Comparison of ENCODE assay signal across 8 cellular contexts in genomic region chr20:41136336-41136694, GRCh38. TPM values are rescaled to one million over a fixed set of nuclear protein-coding genes. Genes with fewer than 3 reads are reported as not detected.
DNase-seq lines count a peak whose midpoint lies in the region; ATAC-seq lines count a peak whose summit lies in the region.

No MANE protein-coding gene starts in this region.

- H3K27me3 ChIP-seq in BLaER1: no peaks in the 10 kb centered on the region

- no peak for DNase-seq in Jurkat, Clone E6-1 (ENCODE audit: low read depth, low spot score)
- no peak for DNase-seq in caudate nucleus (lab: John Stamatoyannopoulos, UW)
- no peak for DNase-seq in naive B cell
- no peak for DNase-seq in central memory CD4-positive, alpha-beta T cell
- no peak for DNase-seq in NCI-H748 treated with DMSO at 0.1 percent for 48 hours (lab: John Stamatoyannopoulos, UW)
- DNase-seq in cerebellum (ENCODE audit: low spot score): no peak
- no peak for DNase-seq in activated CD8-positive, alpha-beta memory T cell treated with anti-CD3 and anti-CD28 coated beads for 24 hours

- peaks cover 7% of the 10 kb centered on the region; the same call in 1 of the 2 replicates for H3K36me3 ChIP-seq in BLaER1

- peaks cover 0 to 7% (median 0%) of the 10 kb centered on the region in 3 donors for H3K27me3 Mint-ChIP-seq in naive B cell

- peak overlapping the region; percentile 94 for H3K9ac ChIP-seq in BLaER1

- H3K4me1 Mint-ChIP-seq in naive B cell: peaks cover 46 to 50% (median 47%) of the 10 kb centered on the region in 3 donors

- peak overlapping the region in 5 of 6 donors; percentile 25 to 94 (median 73) for H3K27ac Mint-ChIP-seq in naive B cell

- peak overlapping the region; percentile 86 to 96 (median 92) for H3K4me3 Mint-ChIP-seq in naive B cell

- peaks cover 45% of the 10 kb centered on the region for H3K4me1 ChIP-seq in BLaER1

- peak overlapping the region; percentile 92 for H3K4me3 ChIP-seq in BLaER1
- peak overlapping the region; percentile 87 for H3K4me3 ChIP-seq in Jurkat, Clone E6-1 (ENCODE audit: low read length)

- H4K20me1 ChIP-seq in BLaER1: peaks cover 35% of the 10 kb centered on the region

- peak overlapping the region; percentile 90 for H3K4me2 ChIP-seq in BLaER1

- no peak for ATAC-seq in naive B cell (ENCODE audit: low read depth in 2 of 2)

- no peaks in the 10 kb centered on the region for H3K9me3 ChIP-seq in BLaER1

- no peaks in the 10 kb centered on the region for H3K9me3 Mint-ChIP-seq in naive B cell

- H3K27ac ChIP-seq in BLaER1: peak overlapping the region; percentile 97
- peak overlapping the region; percentile 93 for H3K27ac ChIP-seq in caudate nucleus (ENCODE audit: low read depth, low read length)

- H3K36me3 Mint-ChIP-seq in naive B cell: no peaks in the 10 kb centered on the region

RNA-seq across cellular contexts. Expression of gene PLCG1, which starts 1.0 kb away (rescaled TPM):
- polyA plus RNA-seq in Jurkat, Clone E6-1 (2012; ENCODE audit: insufficient read depth, insufficient read length): 118 TPM
- polyA plus RNA-seq in naive B cell (ENCODE audit: low read depth in 6 of 6): 10 to 100 TPM in 2 of 6 donors, 1 to 10 TPM in 4; 1.6 to 18.1 (median 8.0) TPM
- total RNA-seq in cerebellum: 131 TPM
